In the genomic region with DNA sequence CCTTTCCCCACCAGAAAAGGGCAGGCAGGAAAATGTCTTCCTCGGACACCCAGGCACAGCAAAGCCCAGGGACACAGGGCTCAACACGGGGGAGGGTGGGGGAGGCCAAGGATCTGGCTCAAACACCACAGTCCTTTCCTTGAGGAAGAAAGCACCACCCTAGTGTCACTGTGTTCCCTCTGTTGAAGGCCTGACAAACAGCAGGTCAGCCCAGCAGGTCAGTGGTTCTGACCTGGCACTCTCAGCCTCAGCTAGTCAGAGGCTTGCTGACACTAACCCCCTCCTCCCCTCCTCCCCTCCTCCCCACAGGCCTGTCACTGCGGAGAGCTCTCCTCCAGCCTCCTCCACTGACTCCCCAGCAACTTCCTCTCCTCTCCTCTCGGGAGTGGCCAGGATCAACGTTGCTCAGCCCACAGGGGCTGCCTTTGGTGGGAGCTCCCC, we compare ENCODE assay signal across 1 cellular context.
TF ChIP-seq lines count a peak whose summit lies in the region.

No MANE protein-coding gene starts in this region.

TF ChIP-seq in H1, 55 proteins besides CTCF, POLR2A, EP300 and RAD21:
- TF ChIP-seq TEAD4 (IDR thresholded peaks at IDR 0.05; ENCODE audit: low read depth, low read length) (no peak), NANOG (IDR thresholded peaks at IDR 0.05; ENCODE audit: insufficient read depth, low read depth, low read length, poor library complexity, severe bottlenecking) (no peak), ATF2 (IDR thresholded peaks at IDR 0.05; ENCODE audit: low read length) (no peak)
TF ChIP-seq in H1: peak in this region for 0.
